In the genomic region with DNA sequence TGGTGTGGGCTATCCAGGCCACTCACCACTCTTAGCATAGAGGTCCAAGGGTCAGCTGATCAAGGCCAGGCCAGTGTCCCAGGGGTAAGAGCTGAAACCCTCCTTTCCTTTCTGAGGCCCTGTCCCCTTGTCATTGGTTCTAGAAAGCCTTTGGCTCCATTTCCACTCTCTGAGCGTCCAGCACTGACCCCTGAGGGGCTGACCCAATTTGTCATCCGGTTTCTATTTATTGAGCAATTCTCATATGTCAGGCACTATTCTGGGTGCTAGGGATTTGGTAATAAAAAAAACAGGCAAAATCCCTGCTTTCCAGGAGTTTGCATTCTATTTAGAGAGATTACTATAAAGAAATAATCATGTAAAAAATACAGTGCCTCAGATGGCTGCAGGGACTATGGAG, we compare ENCODE assay signal across 27 cellular contexts. TPM values are rescaled to one million over a fixed set of nuclear protein-coding genes. Genes with fewer than 3 reads are reported as not detected.
"Had no signal": no experiment of that assay in that cellular context is flagged by ENCODE, and none has a peak within 500 bp of the region (broad histone marks: within the 10 kb centered on the region; RNA-seq: fewer than 3 reads in every experiment).

No MANE protein-coding gene starts in this region.

- ATAC-seq: activated CD8-positive, alpha-beta T cell treated with anti-CD3 and anti-CD28 coated beads, Interleukin-2, amount 10 ng/mL, durations not matched to agents 7 days and 5 days; SK-N-SH treated with all-trans-retinoic acid at 6 μM for 48 hours; WTC11 had no signal

- H3K9me3 ChIP-seq: adrenal gland, SJCRH30 had no signal

- H3K27me3 ChIP-seq: SJCRH30 had no signal

- H3K4me3 ChIP-seq: adrenal gland, SJCRH30 had no signal

- H3K36me3 ChIP-seq: adrenal gland, SJCRH30 had no signal

- H3K9ac ChIP-seq: KMS-11 had no signal

- DNase-seq: activated CD4-positive, alpha-beta T cell treated with anti-CD3 and anti-CD28 coated beads for 48 hours; activated CD4-positive, alpha-beta T cell treated with anti-CD3 and anti-CD28 coated beads, Interleukin-2, amount 50 U/mL, for 4 hours; activated CD4-positive, CD25-positive, alpha-beta regulatory T cell treated with anti-CD3 and anti-CD28 coated beads, Interleukin-2, amount 50 U/mL, for 72 hours; activated CD8-positive, alpha-beta memory T cell treated with anti-CD3 and anti-CD28 coated beads, Interleukin-2, amount 50 U/mL, for 48 hours; activated CD8-positive, alpha-beta T cell treated with anti-CD3 and anti-CD28 coated beads, Interleukin-2, amount 10 ng/mL, durations not matched to agents 7 days and 5 days; activated naive CD4-positive, alpha-beta T cell treated with anti-CD3 and anti-CD28 coated beads, Interleukin-2, amount 50 U/mL, for 16 hours; activated naive CD8-positive, alpha-beta T cell treated with anti-CD3 and anti-CD28 coated beads, Interleukin-2, amount 10 ng/mL, durations not matched to agents 7 days and 5 days; activated T-cell treated with anti-CD3 and anti-CD28 coated beads, Interleukin-2, amount 50 U/mL, for 1 hour; anterior cingulate cortex; caudate nucleus; NCI-H1092; NCI-H1417; NCI-H1930; NCI-H2171; NCI-H2227 treated with DMSO at 0.1 percent for 48 hours; NCI-H446 treated with DMSO at 0.1 percent for 48 hours; NCI-H524 treated with DMSO at 0.1 percent for 48 hours; NCI-H748 treated with DMSO at 0.1 percent for 48 hours; SJCRH30; T-helper 9 cell had no signal

- H3K4me1 ChIP-seq: adrenal gland, SJCRH30 had no signal

- H3K27ac ChIP-seq: adrenal gland, KMS-11, SJCRH30 had no signal

- H3K4me2 ChIP-seq: KMS-11 had no signal

RNA-seq across cellular contexts. Expression of a gene that starts 3.4 kb away (rescaled TPM):
- total RNA-seq: activated CD8-positive, alpha-beta T cell treated with anti-CD3 and anti-CD28 coated beads, Interleukin-2, amount 10 ng/mL, durations not matched to agents 7 days and 5 days; activated naive CD8-positive, alpha-beta T cell treated with anti-CD3 and anti-CD28 coated beads, Interleukin-2, amount 10 ng/mL, durations not matched to agents 7 days and 5 days; adrenal gland; MCF 10A; OCI-LY7; RPMI7951; SJCRH30; WTC11 had no signal
- polyA plus RNA-seq: adrenal gland had no signal

RNA-seq across cellular contexts. Expression of a gene that starts 19.8 kb away (rescaled TPM):
- total RNA-seq: activated CD8-positive, alpha-beta T cell treated with anti-CD3 and anti-CD28 coated beads, Interleukin-2, amount 10 ng/mL, durations not matched to agents 7 days and 5 days; activated naive CD8-positive, alpha-beta T cell treated with anti-CD3 and anti-CD28 coated beads, Interleukin-2, amount 10 ng/mL, durations not matched to agents 7 days and 5 days; MCF 10A; OCI-LY7; RPMI7951; SJCRH30; WTC11 had no signal
- polyA plus RNA-seq: adrenal gland had no signal

RNA-seq across cellular contexts. Expression of a gene that starts 47.9 kb away (rescaled TPM):
- total RNA-seq: activated naive CD8-positive, alpha-beta T cell treated with anti-CD3 and anti-CD28 coated beads, Interleukin-2, amount 10 ng/mL, durations not matched to agents 7 days and 5 days; adrenal gland; MCF 10A; OCI-LY7; RPMI7951; SJCRH30; WTC11 had no signal
